Comparison of ENCODE assay signal across 6 cellular contexts in the genomic region with DNA sequence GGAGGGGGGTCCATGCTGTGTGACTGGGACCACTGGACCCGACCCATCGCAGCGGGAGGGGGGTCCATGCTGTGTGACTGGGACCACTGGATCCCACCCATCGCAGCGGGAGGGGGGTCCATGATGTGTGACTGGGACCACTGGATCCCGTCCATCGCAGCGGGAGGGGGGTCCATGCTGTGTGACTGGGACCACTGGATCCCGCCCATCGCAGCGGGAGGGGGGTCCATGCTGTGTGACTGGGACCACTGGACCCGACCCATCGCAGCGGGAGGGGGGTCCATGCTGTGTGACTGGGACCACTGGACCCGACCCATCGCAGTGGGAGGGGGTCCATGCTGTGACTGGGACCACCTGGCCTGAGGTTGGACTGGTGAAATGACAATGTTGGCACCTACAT. TPM values are rescaled to one million over a fixed set of nuclear protein-coding genes. Genes with fewer than 3 reads are reported as not detected.
"Had no signal": no experiment of that assay in that cellular context is flagged by ENCODE, and none has a peak within 500 bp of the region (broad histone marks: within the 10 kb centered on the region; RNA-seq: fewer than 3 reads in every experiment).

No MANE protein-coding gene starts in this region.

RNA-seq across cellular contexts. Expression of a gene that starts 54.2 kb away (rescaled TPM):
- total RNA-seq: LHCN-M2, PC-3, Peyer's patch, Right ventricle myocardium inferior, SJCRH30, SK-MEL-5 had no signal
